Comparison of ENCODE assay signal across 30 cellular contexts in the genomic region with DNA sequence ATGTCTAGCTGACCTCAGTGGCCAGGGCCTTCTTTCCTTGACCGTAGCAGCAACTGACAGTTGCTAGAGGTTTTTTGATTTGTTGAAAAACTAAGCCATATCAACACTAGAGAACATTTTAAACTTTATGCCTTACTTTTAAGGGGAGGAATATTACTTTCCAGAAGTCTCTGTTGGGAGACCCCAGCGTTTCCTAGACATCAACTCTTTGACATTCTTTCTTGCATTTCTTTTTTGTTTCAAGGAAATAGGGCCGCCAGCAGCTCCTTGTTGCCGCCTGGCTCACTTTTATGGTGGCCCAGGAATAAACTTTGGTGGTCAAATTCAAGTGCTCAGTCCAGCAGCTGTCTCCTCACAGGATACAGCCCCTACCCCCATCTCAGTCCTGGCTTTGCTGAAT. TPM values are rescaled to one million over a fixed set of nuclear protein-coding genes. Genes with fewer than 3 reads are reported as not detected.
DNase-seq lines count a peak whose midpoint lies in the region; ATAC-seq and TF ChIP-seq lines count a peak whose summit lies in the region.
"Had no signal": no experiment of that assay in that cellular context is flagged by ENCODE, and none has a peak within 500 bp of the region (broad histone marks: within the 10 kb centered on the region; RNA-seq: fewer than 3 reads in every experiment).

No MANE protein-coding gene starts in this region.

- H3K4me2 ChIP-seq in GM23338 (no peak overlapping the region), neuronal stem cell (ENCODE audit: insufficient read depth, low read length, poor library complexity, severe bottlenecking) (no peak overlapping the region), skeletal muscle satellite cell (ENCODE audit: low read length) (peak overlapping the region; percentile 79)
- H3K4me2 ChIP-seq: A549, BLaER1 had no signal

- peaks cover 99% of the 10 kb centered on the region for H3K27me3 Mint-ChIP-seq in GM23338 (ENCODE audit: insufficient read depth, low read depth, poor library complexity)
- H3K27me3 Mint-ChIP-seq in endodermal cell (ENCODE audit: insufficient read depth) = peaks cover 100% of the 10 kb centered on the region

- H3K9me2 ChIP-seq in GM23338 (ENCODE audit: insufficient read depth) = no peaks in the 10 kb centered on the region

- no peaks in the 10 kb centered on the region for H3K79me2 ChIP-seq in GM23338 (replicated peaks; ENCODE audit: insufficient read depth)

- no peak overlapping the region for H2BK5ac ChIP-seq in neuronal stem cell (ENCODE audit: low read length)

- H3K79me1 ChIP-seq in neuronal stem cell (ENCODE audit: low read depth, low read length) = no peaks in the 10 kb centered on the region

- WGBS in neuronal stem cell (ENCODE audit: extremely low coverage in 2 of 2, insufficient read length in 2 of 2, insufficient replicate concordance in 1 of 2), 2 donors = no CpG with 5 or more reads among the region's 4 CpGs
- 10 to 16% methylated on average over 3 to 4 of the region's 4 CpGs for WGBS in endodermal cell (ENCODE audit: insufficient coverage in 1 of 2, insufficient read length in 1 of 2), 2 experiments

- DNase-seq in GM23338 (ENCODE audit: low spot score) (no peak), SJSA1 (ENCODE audit: low read depth in 1 of 2, low spot score in 2 of 2) (peak in 1 of 2 experiments; percentile 50), neuronal stem cell (ENCODE audit: low spot score) (no peak), endodermal cell (no peak), RPMI8226 (no peak), medulla oblongata (ENCODE audit: extremely low spot score) (no peak)
- no peak for DNase-seq in activated CD4-positive, alpha-beta T cell treated with anti-CD3 and anti-CD28 coated beads, Interleukin-2, amount 50 U/mL, for 4 hours
- DNase-seq: ACHN; BE2C; C1 segment of cervical spinal cord; CD4-positive, alpha-beta memory T cell; CD4-positive, CD25-positive, alpha-beta regulatory T cell; CD8-positive, alpha-beta memory T cell; COR-L47; DMS 273 treated with DMSO at 0.1 percent for 48 hours; DMS153; DMS53; DMS79; DND-41; EL; GDM1 had no signal

- no peak overlapping the region for H2BK120ac ChIP-seq in neuronal stem cell (ENCODE audit: low read depth, low read length)

- H3K4me1 ChIP-seq in GM23338 (ENCODE audit: insufficient read depth) (peaks cover 14% of the 10 kb centered on the region), SJSA1 (replicated peaks) (peaks cover 53% of the 10 kb centered on the region), neuronal stem cell (ENCODE audit: control insufficient read depth in 2 of 2, insufficient read depth in 1 of 2, low read depth in 1 of 2, low read length in 2 of 2) (no peaks in the 10 kb centered on the region), skeletal muscle satellite cell (ENCODE audit: control insufficient read depth, insufficient read depth, low read length) (peaks cover 35% of the 10 kb centered on the region), endodermal cell (ENCODE audit: control insufficient read depth, insufficient read depth, low read length) (no peaks in the 10 kb centered on the region)
- H3K4me1 ChIP-seq: BLaER1 had no signal

- H3K9me3 Mint-ChIP-seq in GM23338 (no peaks in the 10 kb centered on the region; the same call in 1 of the 3 replicates), endodermal cell (peaks cover 13% of the 10 kb centered on the region)

- H3K4me1 Mint-ChIP-seq in GM23338 = peaks cover 19% of the 10 kb centered on the region
- H3K4me1 Mint-ChIP-seq in endodermal cell = peaks cover 17% of the 10 kb centered on the region

- H4K8ac ChIP-seq in neuronal stem cell (ENCODE audit: low read depth, low read length) = no peak overlapping the region

- H2AFZ ChIP-seq in GM23338 = no peak overlapping the region
- no peak overlapping the region for H2AFZ ChIP-seq in neuronal stem cell (ENCODE audit: low read length)

- no peak overlapping the region for H3K4me3 ChIP-seq in GM23338
- H3K4me3 ChIP-seq in SJSA1 = no peak overlapping the region
- H3K4me3 ChIP-seq in neuronal stem cell (ENCODE audit: low read length in 2 of 2) = no peak overlapping the region
- no peak overlapping the region for H3K4me3 ChIP-seq in skeletal muscle satellite cell (ENCODE audit: low read length)
- no peak overlapping the region for H3K4me3 ChIP-seq in endodermal cell (ENCODE audit: low read length)
- H3K4me3 ChIP-seq: A549, BLaER1, GM12878 had no signal

- no peak overlapping the region for H3K18ac ChIP-seq in neuronal stem cell (ENCODE audit: low read length)

- no peak overlapping the region for H3K4ac ChIP-seq in neuronal stem cell (ENCODE audit: low read length)

- peaks cover 52% of the 10 kb centered on the region for H4K20me1 ChIP-seq in GM23338 (replicated peaks; ENCODE audit: insufficient read depth)

- H4K91ac ChIP-seq in neuronal stem cell (ENCODE audit: low read depth, low read length, poor library complexity) = no peak overlapping the region

- TF ChIP-seq CTCF in GM23338 (conservative IDR thresholded peaks at IDR 0.05; ENCODE audit: low read depth in 2 of 2) (no peak), endodermal cell (conservative IDR thresholded peaks at IDR 0.05) (no peak)

- H3K36me3 Mint-ChIP-seq in GM23338 (ENCODE audit: low read depth) (no peaks in the 10 kb centered on the region), endodermal cell (ENCODE audit: low read depth) (no peaks in the 10 kb centered on the region)
- H3K36me3 Mint-ChIP-seq: CD4-positive, CD25-positive, alpha-beta regulatory T cell; CD8-positive, alpha-beta memory T cell had no signal

- no peak overlapping the region for H3K4me3 Mint-ChIP-seq in GM23338
- H3K4me3 Mint-ChIP-seq in endodermal cell = no peak overlapping the region
- H3K4me3 Mint-ChIP-seq: CD4-positive, alpha-beta memory T cell; CD4-positive, CD25-positive, alpha-beta regulatory T cell had no signal

- H3K23ac ChIP-seq in neuronal stem cell (ENCODE audit: low read depth, low read length, poor library complexity) = peak overlapping the region; percentile 47

- H3K27ac ChIP-seq in GM23338 (ENCODE audit: low read depth) (no peak overlapping the region), SJSA1 (0 out of 2 replicates have a peak overlapping the region, but pooled peaks have one; percentile 81), neuronal stem cell (replicated peaks; ENCODE audit: low read length) (no peak overlapping the region), endodermal cell (ENCODE audit: low read depth, low read length) (no peak overlapping the region)
- H3K27ac ChIP-seq: 22Rv1, A549, BLaER1 had no signal

- H2AK5ac ChIP-seq in neuronal stem cell (ENCODE audit: low read depth, low read length) = no peak overlapping the region

- H2BK12ac ChIP-seq in neuronal stem cell (ENCODE audit: low read length) = no peak overlapping the region

- H3K27me3 ChIP-seq in GM23338 (ENCODE audit: insufficient read depth) (peaks cover 100% of the 10 kb centered on the region), SJSA1 (replicated peaks) (no peaks in the 10 kb centered on the region), neuronal stem cell (ENCODE audit: control insufficient read depth in 3 of 3, insufficient read depth in 3 of 3, low read depth in 1 of 3, low read length in 3 of 3) (peaks cover 77 to 100% (median 100%) of the 10 kb centered on the region in 3 experiments), skeletal muscle satellite cell (ENCODE audit: control insufficient read depth, insufficient read depth, low read length) (no peaks in the 10 kb centered on the region), endodermal cell (ENCODE audit: control insufficient read depth, insufficient read depth, low read length, poor library complexity, severe bottlenecking) (peaks cover 100% of the 10 kb centered on the region)

- no peak overlapping the region for H3K14ac ChIP-seq in neuronal stem cell (ENCODE audit: low read length)

- peaks cover 38% of the 10 kb centered on the region for H3F3A ChIP-seq in GM23338 (replicated peaks; ENCODE audit: low read depth)

- H2BK15ac ChIP-seq in neuronal stem cell (ENCODE audit: low read length) = no peak overlapping the region

- H3K9me3 ChIP-seq in SJSA1 (replicated peaks) (no peaks in the 10 kb centered on the region), neuronal stem cell (replicated peaks in 1 of 2; ENCODE audit: control insufficient read depth in 2 of 2, insufficient read depth in 1 of 2, low read depth in 1 of 2, low read length in 2 of 2) (peaks cover 0 to 10% of the 10 kb centered on the region in 2 donors), skeletal muscle satellite cell (replicated peaks; ENCODE audit: low read length) (no peaks in the 10 kb centered on the region), endodermal cell (ENCODE audit: control insufficient read depth, low read length) (no peaks in the 10 kb centered on the region)
- H3K9me3 ChIP-seq: A549, BE2C had no signal

- H3K36me3 ChIP-seq in GM23338 (ENCODE audit: insufficient read depth) (no peaks in the 10 kb centered on the region; the same call in 1 of the 2 replicates), SJSA1 (peaks cover 44% of the 10 kb centered on the region), neuronal stem cell (replicated peaks in 1 of 2; ENCODE audit: control insufficient read depth in 2 of 2, insufficient read depth in 2 of 2, low read length in 2 of 2) (no peaks in the 10 kb centered on the region), skeletal muscle satellite cell (ENCODE audit: insufficient read depth, low read length) (peaks cover under 1% of the 10 kb centered on the region), endodermal cell (ENCODE audit: control insufficient read depth, insufficient read depth, low read length) (no peaks in the 10 kb centered on the region)
- H3K36me3 ChIP-seq: BE2C, BLaER1 had no signal

- no peak overlapping the region for H3K9ac ChIP-seq in neuronal stem cell (ENCODE audit: low read depth, low read length, poor library complexity)
- no peak overlapping the region for H3K9ac ChIP-seq in skeletal muscle satellite cell (ENCODE audit: low read depth, low read length)
- no peak overlapping the region for H3K9ac ChIP-seq in endodermal cell (ENCODE audit: extremely low read depth, low read length, poor library complexity, severe bottlenecking)
- H3K9ac ChIP-seq: BLaER1 had no signal

- H3K27ac Mint-ChIP-seq in GM23338 = no peak overlapping the region
- H3K27ac Mint-ChIP-seq in endodermal cell = no peak overlapping the region
- H3K27ac Mint-ChIP-seq: CD14-positive monocyte; CD4-positive, CD25-positive, alpha-beta regulatory T cell had no signal

- no peak for ATAC-seq in GM23338
- ATAC-seq: A549, GM12878 had no signal

RNA-seq across cellular contexts. Expression of gene HOXC11, which starts 2.5 kb away (rescaled TPM):
- total RNA-seq in GM23338 (2014; rRNA removed; shearing (Covaris generic)) = not detected in 2 replicates
- polyA plus RNA-seq in GM23338 (2016; fragmentation: Nextera tagmentation; extraction: Ambion mirVana) = not detected in 2 replicates
- total RNA-seq in SJSA1 (2014; rRNA removed; shearing (Covaris generic)) = 4.3 and 4.6 TPM in 2 replicates
- not detected for polyA plus RNA-seq in neuronal stem cell (2013, experiment 1 of 2)
- polyA plus RNA-seq in neuronal stem cell (2013, experiment 2 of 2) = not detected
- under 0.01 and 0.22 TPM in 2 replicates for total RNA-seq in skeletal muscle satellite cell (2012; rRNA removed)
- total RNA-seq in endodermal cell = not detected
- polyA plus RNA-seq in endodermal cell (2013, experiment 1 of 2) = 1.4 TPM
- polyA plus RNA-seq in endodermal cell (2013, experiment 2 of 2) = 1.0 TPM
- total RNA-seq: CD4-positive, alpha-beta memory T cell; CD4-positive, CD25-positive, alpha-beta regulatory T cell; CD8-positive, alpha-beta memory T cell; GM12878 had no signal
- polyA plus RNA-seq: AG04450; CD14-positive monocyte; CD4-positive, alpha-beta memory T cell; CD4-positive, CD25-positive, alpha-beta regulatory T cell; CD8-positive, alpha-beta memory T cell; GM12878 had no signal

RNA-seq across cellular contexts. Expression of gene HOTAIR, which starts 4.3 kb away (rescaled TPM):
- not detected in 2 replicates for total RNA-seq in GM23338 (2014; rRNA removed; shearing (Covaris generic))
- polyA plus RNA-seq in GM23338 (2016; fragmentation: Nextera tagmentation; extraction: Ambion mirVana) = not detected in 2 replicates
- 11.1 and 13.5 TPM in 2 replicates for total RNA-seq in SJSA1 (2014; rRNA removed; shearing (Covaris generic))
- polyA plus RNA-seq in neuronal stem cell (2013, experiment 1 of 2) = not detected
- not detected for polyA plus RNA-seq in neuronal stem cell (2013, experiment 2 of 2)
- total RNA-seq in skeletal muscle satellite cell (2012; rRNA removed) = 0.22 and 0.25 TPM in 2 replicates
- total RNA-seq in endodermal cell = not detected
- 1.5 TPM for polyA plus RNA-seq in endodermal cell (2013, experiment 1 of 2)
- 0.50 TPM for polyA plus RNA-seq in endodermal cell (2013, experiment 2 of 2)
- total RNA-seq: CD4-positive, alpha-beta memory T cell; CD4-positive, CD25-positive, alpha-beta regulatory T cell; CD8-positive, alpha-beta memory T cell; GM12878 had no signal
- polyA plus RNA-seq: AG04450; CD14-positive monocyte; CD4-positive, alpha-beta memory T cell; CD4-positive, CD25-positive, alpha-beta regulatory T cell; CD8-positive, alpha-beta memory T cell; GM12878 had no signal

RNA-seq across cellular contexts. Expression of gene HOXC10, which starts 14.5 kb away (rescaled TPM):
- total RNA-seq in GM23338 (2014; rRNA removed; shearing (Covaris generic)) = not detected in 2 replicates
- not detected in 2 replicates for polyA plus RNA-seq in GM23338 (2016; fragmentation: Nextera tagmentation; extraction: Ambion mirVana)
- total RNA-seq in SJSA1 (2014; rRNA removed; shearing (Covaris generic)) = 3.2 and 7.5 TPM in 2 replicates
- not detected for polyA plus RNA-seq in neuronal stem cell (2013, experiment 1 of 2)
- polyA plus RNA-seq in neuronal stem cell (2013, experiment 2 of 2) = not detected
- 1.8 and 3.7 TPM in 2 replicates for total RNA-seq in skeletal muscle satellite cell (2012; rRNA removed)
- total RNA-seq in endodermal cell = not detected
- 11.1 TPM for polyA plus RNA-seq in endodermal cell (2013, experiment 1 of 2)
- polyA plus RNA-seq in endodermal cell (2013, experiment 2 of 2) = 7.2 TPM
- total RNA-seq: CD4-positive, alpha-beta memory T cell; CD4-positive, CD25-positive, alpha-beta regulatory T cell; CD8-positive, alpha-beta memory T cell had no signal
- polyA plus RNA-seq: AG04450; CD14-positive monocyte; CD4-positive, alpha-beta memory T cell; CD4-positive, CD25-positive, alpha-beta regulatory T cell; CD8-positive, alpha-beta memory T cell; GM12878 had no signal

RNA-seq across cellular contexts. Expression of gene HOXC12, which starts 15.7 kb away (rescaled TPM):
- total RNA-seq in GM23338 (2014; rRNA removed; shearing (Covaris generic)) = not detected in 2 replicates
- polyA plus RNA-seq in GM23338 (2016; fragmentation: Nextera tagmentation; extraction: Ambion mirVana) = not detected in 2 replicates
- 8.6 and 11.0 TPM in 2 replicates for total RNA-seq in SJSA1 (2014; rRNA removed; shearing (Covaris generic))
- not detected for polyA plus RNA-seq in neuronal stem cell (2013, experiment 1 of 2)
- polyA plus RNA-seq in neuronal stem cell (2013, experiment 2 of 2) = not detected
- not detected in 2 replicates for total RNA-seq in skeletal muscle satellite cell (2012; rRNA removed)
- total RNA-seq in endodermal cell = not detected
- 0.82 TPM for polyA plus RNA-seq in endodermal cell (2013, experiment 1 of 2)
- polyA plus RNA-seq in endodermal cell (2013, experiment 2 of 2) = 0.46 TPM
- total RNA-seq: A172; CD4-positive, alpha-beta memory T cell; CD4-positive, CD25-positive, alpha-beta regulatory T cell; CD8-positive, alpha-beta memory T cell; G401; GM12878 had no signal
- polyA plus RNA-seq: A549; AG04450; CD14-positive monocyte; CD4-positive, alpha-beta memory T cell; CD4-positive, CD25-positive, alpha-beta regulatory T cell; CD8-positive, alpha-beta memory T cell; GM12878 had no signal

RNA-seq across cellular contexts. Expression of gene HOXC9, which starts 29.5 kb away (rescaled TPM):
- total RNA-seq in GM23338 (2014; rRNA removed; shearing (Covaris generic)) = not detected in 2 replicates
- polyA plus RNA-seq in GM23338 (2016; fragmentation: Nextera tagmentation; extraction: Ambion mirVana) = not detected in 2 replicates
- 9.6 and 14.2 TPM in 2 replicates for total RNA-seq in SJSA1 (2014; rRNA removed; shearing (Covaris generic))
- not detected for polyA plus RNA-seq in neuronal stem cell (2013, experiment 1 of 2)
- not detected for polyA plus RNA-seq in neuronal stem cell (2013, experiment 2 of 2)
- total RNA-seq in skeletal muscle satellite cell (2012; rRNA removed) = 4.1 and 7.6 TPM in 2 replicates
- total RNA-seq in endodermal cell = not detected
- polyA plus RNA-seq in endodermal cell (2013, experiment 1 of 2) = 5.5 TPM
- 6.4 TPM for polyA plus RNA-seq in endodermal cell (2013, experiment 2 of 2)
- total RNA-seq: CD4-positive, alpha-beta memory T cell; CD4-positive, CD25-positive, alpha-beta regulatory T cell; CD8-positive, alpha-beta memory T cell; GM12878 had no signal
- polyA plus RNA-seq: AG04450; CD14-positive monocyte; CD4-positive, alpha-beta memory T cell; CD4-positive, CD25-positive, alpha-beta regulatory T cell; CD8-positive, alpha-beta memory T cell; GM12878 had no signal

Comparison
In these comparisons a context has a peak if more than half of its experiments do, and no peak if none do; other contexts are left out.
1. RNA of gene HOTAIR, which starts 4.3 kb away (total RNA-seq): 11.1 to 13.5 TPM in SJSA1; not detected in GM23338 and not detected in endodermal cell; every median in the first group is over 10 times any median in the second.